In the genomic region with DNA sequence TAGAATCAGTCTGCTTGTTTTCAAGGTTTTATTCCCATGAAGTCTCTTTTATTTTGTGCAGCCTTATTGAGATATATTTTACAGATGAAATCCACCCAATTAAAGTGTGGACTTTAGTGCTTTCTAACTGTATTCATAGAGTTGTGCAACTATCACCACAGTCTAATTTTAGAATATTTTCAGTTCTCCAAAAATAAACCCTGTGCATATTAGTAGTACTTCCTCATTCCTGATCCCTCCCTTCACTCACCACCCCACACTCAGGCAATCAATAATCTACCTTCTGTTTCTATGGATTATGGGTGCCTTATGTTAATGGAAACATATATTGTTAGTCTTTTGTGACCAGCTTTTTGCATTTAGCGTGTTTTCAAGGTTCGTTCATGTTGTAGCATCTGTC, we compare ENCODE assay signal across 12 cellular contexts.
DNase-seq lines count a peak whose midpoint lies in the region; ATAC-seq, FAIRE-seq and TF ChIP-seq lines count a peak whose summit lies in the region.
"Had no signal": no experiment of that assay in that cellular context is flagged by ENCODE, and none has a peak within 500 bp of the region (broad histone marks: within the 10 kb centered on the region; RNA-seq: fewer than 3 reads in every experiment).

No MANE protein-coding gene starts in this region.

- peaks cover 0 to 15% of the 10 kb centered on the region in 2 donors for H3K4me1 Mint-ChIP-seq in natural killer cell treated with Interleukin-12 subunit alpha and Interleukin-12 subunit beta and Interleukin-15 and Interleukin-18, amount 100 ng/mL, for 72 hours (ENCODE audit: low read depth in 2 of 2)

- peaks cover 2% of the 10 kb centered on the region for H3K36me3 Mint-ChIP-seq in natural killer cell treated with Interleukin-12 subunit alpha and Interleukin-12 subunit beta and Interleukin-15 and Interleukin-18, amount 100 ng/mL, for 72 hours

- DNase-seq in SK-N-SH (no peak), SKM-1 treated with dmso at 0.1 percent for 144 hours (lab: John Stamatoyannopoulos, UW; ENCODE audit: unreplicated experiment) (peak; percentile 89), superior temporal gyrus (ENCODE audit: extremely low spot score) (peak; percentile 16), Peyer's patch (no peak), H54 (ENCODE audit: insufficient read length, low spot score) (no peak)
- no peak for DNase-seq in natural killer cell treated with Interleukin-12 subunit alpha and Interleukin-12 subunit beta and Interleukin-15 and Interleukin-18, amount 100 ng/mL, for 72 hours (ENCODE audit: low spot score)
- DNase-seq: activated T-cell treated with anti-CD3 and anti-CD28 coated beads, Interleukin-2, amount 50 U/mL, for 1 hour; glutamatergic neuron; NCI-H510A had no signal

- H3K4me1 ChIP-seq in SK-N-SH (ENCODE audit: control insufficient read depth in 1 of 2, insufficient read depth in 2 of 2, low read depth in 1 of 2, low read length in 1 of 2) (0 out of 4 replicates have a peak, but pooled peaks cover 0 to 6% of the 10 kb centered on the region in 2 experiments), Peyer's patch (no peaks in the 10 kb centered on the region)

- TF ChIP-seq CTCF in SK-N-SH (IDR thresholded peaks at IDR 0.05), result no peak
- TF ChIP-seq CTCF in Peyer's patch (IDR thresholded peaks at IDR 0.05), result no peak

- peaks cover 5 to 15% of the 10 kb centered on the region in 2 donors for H3K27me3 Mint-ChIP-seq in natural killer cell treated with Interleukin-12 subunit alpha and Interleukin-12 subunit beta and Interleukin-15 and Interleukin-18, amount 100 ng/mL, for 72 hours

- TF ChIP-seq POLR2A in Peyer's patch (IDR thresholded peaks at IDR 0.05) (no peak), H54 (IDR thresholded peaks at IDR 0.05; ENCODE audit: low read depth, low read length) (no peak)

- H4K20me1 ChIP-seq in SK-N-SH (ENCODE audit: insufficient read depth), result no peaks in the 10 kb centered on the region

- H3K79me2 ChIP-seq in SK-N-SH (ENCODE audit: insufficient read depth), result no peaks in the 10 kb centered on the region

- H3K27ac Mint-ChIP-seq in natural killer cell treated with Interleukin-12 subunit alpha and Interleukin-12 subunit beta and Interleukin-15 and Interleukin-18, amount 100 ng/mL, for 72 hours, result no peak overlapping the region

- H3K4me3 Mint-ChIP-seq in natural killer cell treated with Interleukin-12 subunit alpha and Interleukin-12 subunit beta and Interleukin-15 and Interleukin-18, amount 100 ng/mL, for 72 hours, result no peak overlapping the region

- TF ChIP-seq EP300 in SK-N-SH (IDR thresholded peaks at IDR 0.05; ENCODE audit: borderline replicate concordance in 1 of 2, low read depth in 1 of 2, low read length in 1 of 2), result no peak

- H3K4me2 ChIP-seq in SK-N-SH, result peak overlapping the region; percentile 39; the same call in 1 of the 2 replicates

- no peak overlapping the region for H3K4me3 ChIP-seq in SK-N-SH (ENCODE audit: low read depth in 2 of 2, low read length in 1 of 2)
- no peak overlapping the region for H3K4me3 ChIP-seq in Peyer's patch

- FAIRE-seq in H54 (lab: Jason Lieb, UNC), result no peak

- H2AFZ ChIP-seq in SK-N-SH (ENCODE audit: low read depth), result 0 out of 2 replicates have a peak overlapping the region, but pooled peaks have one; percentile 4

- WGBS in SK-N-SH (ENCODE audit: low lambda C conversion rate), result 2% methylated on average over 2 of the region's 2 CpGs

- peak overlapping the region in 1 of 2 experiments; percentile 84; a peak in 2 of 4 replicates for H3K27ac ChIP-seq in SK-N-SH (ENCODE audit: low read depth in 2 of 2, low read length in 1 of 2)
- H3K27ac ChIP-seq in Peyer's patch, result no peak overlapping the region
- H3K27ac ChIP-seq: 22Rv1 had no signal

- H3K27me3 ChIP-seq in SK-N-SH (ENCODE audit: insufficient read depth) (no peaks in the 10 kb centered on the region), Peyer's patch (no peaks in the 10 kb centered on the region)

- POLR2A ChIA-PET in SK-N-SH (lab: Yijun Ruan, JAX), result no interaction called here

- peaks cover 3% of the 10 kb centered on the region; the same call in 1 of the 2 replicates for H3K9me3 ChIP-seq in SK-N-SH
- H3K9me3 ChIP-seq in Peyer's patch, result no peaks in the 10 kb centered on the region

- H3F3A ChIP-seq in SK-N-SH (replicated peaks; ENCODE audit: insufficient read depth), result peaks cover 26% of the 10 kb centered on the region

- TF ChIP-seq RAD21 in SK-N-SH (IDR thresholded peaks at IDR 0.05; ENCODE audit: low read length), result no peak

- CTCF ChIA-PET in SK-N-SH (lab: Yijun Ruan, JAX), result no interaction called here

- H3K9ac ChIP-seq in SK-N-SH, result no peak overlapping the region

- peaks cover 4% of the 10 kb centered on the region; the same call in 1 of the 2 replicates for H3K9me2 ChIP-seq in SK-N-SH

- H3K9me3 Mint-ChIP-seq in natural killer cell treated with Interleukin-12 subunit alpha and Interleukin-12 subunit beta and Interleukin-15 and Interleukin-18, amount 100 ng/mL, for 72 hours, result peaks cover 3% of the 10 kb centered on the region

- no peak for ATAC-seq in SK-N-SH treated with all-trans-retinoic acid at 6 μM for 48 hours
- ATAC-seq in HG03135 (IDR thresholded peaks at IDR 0.05; ENCODE audit: unreplicated experiment), result peak; percentile 76
- ATAC-seq in natural killer cell treated with Interleukin-12 subunit alpha and Interleukin-12 subunit beta and Interleukin-15 and Interleukin-18, amount 100 ng/mL, for 72 hours, result no peak

- H3K36me3 ChIP-seq in SK-N-SH (replicated peaks in 1 of 2; ENCODE audit: control insufficient read depth in 1 of 2, insufficient read depth in 2 of 2, low read length in 1 of 2) (no peaks in the 10 kb centered on the region), Peyer's patch (no peaks in the 10 kb centered on the region)

TF ChIP-seq in SK-N-SH, 30 proteins besides CTCF, POLR2A, EP300 and RAD21 (continues in another document):
- no peak for TF ChIP-seq TEAD4 (IDR thresholded peaks at IDR 0.05; ENCODE audit: borderline replicate concordance, insufficient read depth)
- TF ChIP-seq MXI1 (IDR thresholded peaks at IDR 0.05; ENCODE audit: low read depth, low read length), result no peak
- no peak for TF ChIP-seq TCF12 (IDR thresholded peaks at IDR 0.05)
- no peak for TF ChIP-seq PBX3 (IDR thresholded peaks at IDR 0.05)

TF ChIP-seq in SK-N-SH treated with all-trans-retinoic acid at 6 μM for 48 hours, 23 proteins besides CTCF, POLR2A, EP300 and RAD21 (continues in another document):
- TF ChIP-seq ESRRG (CRISPR knock-in tag; IDR thresholded peaks at IDR 0.05) (no peak), ISL1 (CRISPR knock-in tag; IDR thresholded peaks at IDR 0.05) (no peak), ZFP30 (CRISPR knock-in tag; IDR thresholded peaks at IDR 0.05) (no peak), TSHZ2 (CRISPR knock-in tag; IDR thresholded peaks at IDR 0.05) (no peak), ZNF70 (CRISPR knock-in tag; IDR thresholded peaks at IDR 0.05) (no peak), ZFP3 (CRISPR knock-in tag; IDR thresholded peaks at IDR 0.05) (no peak), RARB (CRISPR knock-in tag; IDR thresholded peaks at IDR 0.05) (no peak), OSR1 (CRISPR knock-in tag; IDR thresholded peaks at IDR 0.05) (no peak), TCF4 (CRISPR knock-in tag; IDR thresholded peaks at IDR 0.05; ENCODE audit: borderline replicate concordance) (no peak), ZC3H10 (CRISPR knock-in tag; IDR thresholded peaks at IDR 0.05) (no peak), PATZ1 (CRISPR knock-in tag; IDR thresholded peaks at IDR 0.05; ENCODE audit: borderline replicate concordance) (no peak), ZNF565 (CRISPR knock-in tag; conservative IDR thresholded peaks at IDR 0.05; ENCODE audit: low read depth) (no peak)

Comparison
In these comparisons a context has a peak if more than half of its experiments do, and no peak if none do; other contexts are left out.
1. DNase-seq: peak in SKM-1 treated with dmso at 0.1 percent for 144 hours (single experiment) and superior temporal gyrus (single experiment); none in SK-N-SH (single experiment), natural killer cell treated with Interleukin-12 subunit alpha and Interleukin-12 subunit beta and Interleukin-15 and Interleukin-18, amount 100 ng/mL, for 72 hours (single experiment), Peyer's patch (0 of 3) and H54 (single experiment).